In the genomic region with DNA sequence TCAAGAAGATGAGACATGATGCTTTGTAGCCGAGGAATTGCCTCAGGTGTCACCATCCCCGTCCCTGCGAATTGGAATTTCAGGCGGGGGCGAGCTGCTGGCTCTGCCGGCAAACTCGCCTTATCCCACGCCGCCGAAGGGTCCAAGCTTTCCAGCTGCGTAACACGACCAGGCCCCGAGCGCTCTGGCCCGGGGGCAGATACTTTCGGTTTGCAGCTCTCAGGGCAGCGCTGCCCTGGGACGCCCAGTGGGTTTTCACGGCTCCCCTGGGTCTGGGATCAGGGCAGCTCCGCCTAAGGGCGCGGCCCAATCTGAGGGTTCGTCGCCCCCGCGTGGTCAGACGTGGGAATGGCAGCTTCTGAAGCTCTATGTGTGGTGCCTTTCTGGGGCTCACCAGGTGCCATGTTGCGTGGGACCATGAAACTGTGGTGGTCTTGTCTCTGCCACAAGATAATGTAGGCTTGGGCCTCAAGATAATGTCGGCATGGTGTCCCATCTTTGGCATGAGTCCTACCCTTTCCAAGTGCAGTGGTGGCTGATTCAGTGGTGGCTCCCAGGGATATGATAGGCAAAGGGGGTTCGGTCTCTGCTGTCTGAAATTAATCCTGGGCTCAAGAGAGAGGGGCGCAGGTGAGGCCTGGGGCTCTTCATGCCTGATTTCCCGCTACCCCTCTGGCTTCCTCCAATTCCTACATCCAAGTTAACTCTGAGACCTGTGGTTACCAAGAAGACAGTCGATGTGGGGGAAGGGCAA, we compare ENCODE assay signal across 8 cellular contexts. TPM values are rescaled to one million over a fixed set of nuclear protein-coding genes. Genes with fewer than 3 reads are reported as not detected.
A peak's percentile ranks its signal among the peaks of the same experiment; 100 is the strongest.
DNase-seq lines count a peak whose midpoint lies in the region; TF ChIP-seq lines count a peak whose summit lies in the region.

No MANE protein-coding gene starts in this region.

- peak overlapping the region; percentile 84 to 92 for H3K27ac ChIP-seq in ascending aorta
- peak overlapping the region; percentile 93 for H3K27ac ChIP-seq in rectal smooth muscle tissue (ENCODE audit: low read depth, low read length)
- peak overlapping the region; percentile 84 to 86 for H3K27ac ChIP-seq in uterus

- TF ChIP-seq POLR2A in uterus (IDR thresholded peaks at IDR 0.05), result peak; percentile 10 to 39

- CTCF ChIA-PET in HEK293T (lab: Yijun Ruan, JAX), result interaction anchor here (0.5 to 5.2 kb wide), 17 partner anchors 8 to 334 kb away, joined by 3 to 56 read pairs (median 5); a partner anchor contains a TSS

- no peaks in the 10 kb centered on the region for H3K4me1 ChIP-seq in ES-I3 (ENCODE audit: insufficient read depth, low read length)
- peaks cover 0 to 3% of the 10 kb centered on the region in 2 donors for H3K4me1 ChIP-seq in ascending aorta
- H3K4me1 ChIP-seq in rectal smooth muscle tissue (ENCODE audit: control insufficient read depth, insufficient read depth, low read length), result peaks cover 3% of the 10 kb centered on the region
- no peaks in the 10 kb centered on the region for H3K4me1 ChIP-seq in uterus

- H3K9me3 ChIP-seq in ES-I3 (ENCODE audit: control insufficient read depth, insufficient read depth, low read length) (no peaks in the 10 kb centered on the region), ascending aorta (no peaks in the 10 kb centered on the region), uterus (no peaks in the 10 kb centered on the region)

- peaks cover 2% of the 10 kb centered on the region for H3K27me3 Mint-ChIP-seq in T-helper 2 cell treated with Interferon-gamma antibody and Interleukin-4, amounts not matched to agents 5 μg/mL and 100 μg/mL, for 36 hours (ENCODE audit: low read depth)

- peak overlapping the region; percentile 84 for H3K4me3 Mint-ChIP-seq in T-helper 2 cell treated with Interferon-gamma antibody and Interleukin-4, amounts not matched to agents 5 μg/mL and 100 μg/mL, for 36 hours

- H3K4me1 Mint-ChIP-seq in T-helper 2 cell treated with Interferon-gamma antibody and Interleukin-4, amounts not matched to agents 5 μg/mL and 100 μg/mL, for 36 hours (ENCODE audit: low read depth), result peaks cover 16% of the 10 kb centered on the region

- intact Hi-C loops in ascending aorta (cut with DNase I) (loop anchor here (1.0 to 2.0 kb wide), 6 partner anchors 20 to 334 kb away; a partner anchor contains a TSS), uterus (cut with DNase I; ENCODE audit: low total_unique reads) (loop anchor here (2.0 kb wide), 2 partner anchors 74 to 120 kb away; a partner anchor contains a TSS)

- no peaks in the 10 kb centered on the region for H3K27me3 ChIP-seq in ascending aorta
- H3K27me3 ChIP-seq in rectal smooth muscle tissue (ENCODE audit: control insufficient read depth, insufficient read depth, low read length), result no peaks in the 10 kb centered on the region
- no peaks in the 10 kb centered on the region for H3K27me3 ChIP-seq in uterus

- DNase-seq in HEK293T (ENCODE audit: extremely low spot score) (peak; percentile 85), NCI-H1105 treated with DMSO at 0.1 percent for 48 hours (lab: John Stamatoyannopoulos, UW) (peak; percentile 71), ascending aorta (ENCODE audit: low spot score in 2 of 2) (peak; percentile 43 to 94), hepatic stellate cell (ENCODE audit: low spot score) (peak; percentile 92), uterus (peak; percentile 89 to 91)
- peak; percentile 76 for DNase-seq in T-helper 2 cell treated with Interferon-gamma antibody and Interleukin-4, amounts not matched to agents 5 μg/mL and 100 μg/mL, for 36 hours (ENCODE audit: low spot score)

- POLR2A ChIA-PET in HEK293T (lab: Yijun Ruan, JAX), result interaction anchor here (0.7 to 2.5 kb wide), 10 partner anchors 13 to 143 kb away, joined by 3 to 16 read pairs (median 3); a partner anchor contains a TSS

- TF ChIP-seq CTCF in ascending aorta (IDR thresholded peaks at IDR 0.05), result peak; percentile 92 to 99 (median 94)
- peak; percentile 96 to 98 (median 97) for TF ChIP-seq CTCF in uterus (IDR thresholded peaks at IDR 0.05)

- H3K4me3 ChIP-seq in ascending aorta, result peak overlapping the region; percentile 60 to 86
- H3K4me3 ChIP-seq in rectal smooth muscle tissue (ENCODE audit: low read length), result peak overlapping the region; percentile 79
- peak overlapping the region; percentile 49 to 50 for H3K4me3 ChIP-seq in uterus

- H3K9me3 Mint-ChIP-seq in T-helper 2 cell treated with Interferon-gamma antibody and Interleukin-4, amounts not matched to agents 5 μg/mL and 100 μg/mL, for 36 hours, result no peaks in the 10 kb centered on the region

- peaks cover 10% of the 10 kb centered on the region for H3K36me3 Mint-ChIP-seq in T-helper 2 cell treated with Interferon-gamma antibody and Interleukin-4, amounts not matched to agents 5 μg/mL and 100 μg/mL, for 36 hours (ENCODE audit: low read depth)

- peak overlapping the region; percentile 67 for H3K9ac ChIP-seq in ES-I3 (ENCODE audit: low read depth, low read length)
- peak overlapping the region; percentile 93 for H3K9ac ChIP-seq in rectal smooth muscle tissue (ENCODE audit: low read length)

- no peaks in the 10 kb centered on the region for H3K36me3 ChIP-seq in ES-I3 (ENCODE audit: insufficient read depth, low read length)
- H3K36me3 ChIP-seq in ascending aorta, result no peaks in the 10 kb centered on the region
- no peaks in the 10 kb centered on the region for H3K36me3 ChIP-seq in rectal smooth muscle tissue (ENCODE audit: control insufficient read depth, insufficient read depth, low read length)
- H3K36me3 ChIP-seq in uterus, result no peaks in the 10 kb centered on the region

- no peak overlapping the region for H3K27ac Mint-ChIP-seq in T-helper 2 cell treated with Interferon-gamma antibody and Interleukin-4, amounts not matched to agents 5 μg/mL and 100 μg/mL, for 36 hours

TF ChIP-seq in HEK293T, 16 proteins besides CTCF, POLR2A, EP300 and RAD21:
- TF ChIP-seq ZNF384 (IDR thresholded peaks at IDR 0.05) (no peak), FOXM1 (IDR thresholded peaks at IDR 0.05; ENCODE audit: borderline replicate concordance) (no peak), LEF1 (IDR thresholded peaks at IDR 0.05; ENCODE audit: borderline replicate concordance) (no peak), NFRKB (IDR thresholded peaks at IDR 0.05) (no peak), TARDBP (IDR thresholded peaks at IDR 0.05) (no peak)

RNA-seq across cellular contexts. Expression of a gene that starts 21.0 kb away (rescaled TPM):
- total RNA-seq in ascending aorta (142 TPM), uterus (10 to 100 TPM; 28.7 to 89.2 (median 62.6) TPM)

RNA-seq across cellular contexts. Expression of a gene that starts 28.8 kb away (rescaled TPM):
- 100 TPM for total RNA-seq in ascending aorta
- total RNA-seq in uterus, result 10 to 100 TPM in 3 of 4 donors, 1 to 10 TPM in 1; 7.5 to 84.2 (median 62.4) TPM

RNA-seq across cellular contexts. Expression of a gene that starts 32.6 kb away (rescaled TPM):
- total RNA-seq in ascending aorta (32.5 TPM), uterus (10 to 100 TPM in 2 of 4 donors, 1 to 10 TPM in 1, not detected in 1; 7.9 to 18.3 (median 15.5) TPM)

RNA-seq across cellular contexts. Expression of a gene that starts 58.8 kb away (rescaled TPM):
- total RNA-seq in ascending aorta (not detected), uterus (1 to 10 TPM in 1 of 4 donors, not detected in 3; 1.9 TPM)

Comparison
In these comparisons a context has a peak if more than half of its experiments do, and no peak if none do; other contexts are left out.
1. Peak in every context shown above with its lines: DNase-seq, H3K4me3 ChIP-seq and H3K27ac ChIP-seq.